ENCODE assay signal across 9 cellular contexts in the genomic region with DNA sequence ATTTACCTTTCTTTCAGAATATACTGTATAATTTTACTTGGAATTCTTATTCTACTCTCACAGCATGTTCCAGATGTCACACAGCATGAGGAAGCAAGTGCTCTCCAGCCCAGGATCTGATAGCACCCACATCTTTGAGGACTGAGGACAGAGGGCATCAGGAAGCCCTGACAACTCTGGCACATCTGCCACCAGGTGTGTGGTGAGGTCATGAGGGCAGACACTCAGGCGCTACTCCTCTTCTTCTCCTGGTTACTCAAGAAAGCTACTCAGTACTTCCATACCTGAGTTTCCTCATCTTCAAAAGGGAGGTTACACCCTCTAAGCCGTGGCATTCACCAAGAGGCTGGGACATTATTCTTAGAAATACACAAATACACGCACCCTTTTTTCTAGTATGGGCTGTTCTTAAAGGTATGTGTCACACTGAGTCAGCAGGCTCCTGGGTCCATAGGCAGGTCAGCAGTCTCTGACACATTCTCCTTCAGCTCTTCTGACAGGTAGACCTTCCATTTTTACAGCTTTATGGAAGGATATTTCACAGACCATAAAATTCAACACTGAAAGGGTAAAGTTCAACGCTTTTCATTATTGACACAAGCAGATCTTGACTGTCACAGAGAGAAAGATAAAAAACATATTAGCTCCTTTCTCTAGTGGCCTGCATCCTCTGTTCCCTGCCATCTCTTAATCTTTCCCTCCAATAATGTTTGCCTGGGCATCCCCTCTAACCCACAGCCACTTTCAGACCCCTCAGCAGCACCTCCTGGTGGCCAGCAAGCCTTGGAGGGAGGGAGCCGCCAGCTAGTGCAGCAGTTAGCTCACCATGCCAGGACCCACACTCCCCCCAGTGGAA.
DNase-seq lines count a peak whose midpoint lies in the region; ATAC-seq and TF ChIP-seq lines count a peak whose summit lies in the region.
"Had no signal": no experiment of that assay in that cellular context is flagged by ENCODE, and none has a peak within 500 bp of the region (broad histone marks: within the 10 kb centered on the region; RNA-seq: fewer than 3 reads in every experiment).

No MANE protein-coding gene starts in this region.

- H3K27me3 ChIP-seq in PC-9 (ENCODE audit: insufficient read depth, low read depth) = no peaks in the 10 kb centered on the region

- DNase-seq in AG04449 (ENCODE audit: low read depth, low spot score) = no peak
- DNase-seq in GM20000 (ENCODE audit: low spot score) = peak; percentile 9
- DNase-seq in PC-9 = peak; percentile 66 to 98
- DNase-seq in MCF 10A (ENCODE audit: unreplicated experiment) = peak; percentile 68
- peak; percentile 88 for DNase-seq in iris pigment epithelial cell (ENCODE audit: low read depth)
- peak; percentile 17 to 25 for DNase-seq in stimulated activated CD4-positive, alpha-beta T cell treated with anti-CD3 and anti-CD28 coated beads, Interleukin-4, amount 100 ng/mL, for 48 hours (ENCODE audit: low read depth in 2 of 2)
- no peak for DNase-seq in NCI-H2107 (lab: John Stamatoyannopoulos, UW)

- peak overlapping the region; percentile 66 for H3K4me2 ChIP-seq in PC-9

- H3K27me3 Mint-ChIP-seq in MCF 10A (ENCODE audit: insufficient read depth, unreplicated experiment) = no peaks in the 10 kb centered on the region

- H4K20me1 ChIP-seq in PC-9 (ENCODE audit: insufficient read depth) = no peaks in the 10 kb centered on the region

- peak overlapping the region; percentile 67 for H3K27ac Mint-ChIP-seq in MCF 10A (ENCODE audit: low read depth, unreplicated experiment)
- H3K27ac Mint-ChIP-seq: memory B cell had no signal

- peaks cover 28% of the 10 kb centered on the region for H3K4me1 Mint-ChIP-seq in MCF 10A (ENCODE audit: insufficient read depth, unreplicated experiment)
- H3K4me1 Mint-ChIP-seq: memory B cell had no signal

- POLR2A ChIA-PET in AG04449 (lab: Yijun Ruan, JAX) = interaction anchor here (0.5 to 1.0 kb wide), 5 partner anchors 104 to 254 kb away, joined by 3 to 6 read pairs (median 4); no protein-coding TSS in a partner anchor
- POLR2A ChIA-PET in PC-9 (lab: Charles Lee; ENCODE audit: unreplicated experiment) = interaction anchor here (0.5 to 1.2 kb wide), 8 partner anchors 8 to 184 kb away, joined by 3 to 9 read pairs (median 6); no protein-coding TSS in a partner anchor
- POLR2A ChIA-PET in MCF 10A (lab: Yijun Ruan, JAX) = interaction anchor here (0.5 to 5.1 kb wide), 15 partner anchors 9 to 645 kb away, joined by 3 to 59 read pairs (median 4); a partner anchor contains a TSS

- no peaks in the 10 kb centered on the region for H3K9me3 ChIP-seq in PC-9 (ENCODE audit: insufficient read depth, low read depth)

- CTCF ChIA-PET in AG04449 (lab: Yijun Ruan, JAX) (interaction anchor here (0.6 to 6.1 kb wide), 58 partner anchors 9 to 343 kb away, joined by 3 to 133 read pairs (median 5); a partner anchor contains a TSS), PC-9 (lab: Charles Lee) (interaction anchor here (0.6 to 2.6 kb wide), 6 partner anchors 12 to 189 kb away, joined by 3 to 13 read pairs (median 4); no protein-coding TSS in a partner anchor), MCF 10A (lab: Yijun Ruan, JAX) (interaction anchor here (0.6 to 3.5 kb wide), 35 partner anchors 9 to 356 kb away, joined by 3 to 27 read pairs (median 4); no protein-coding TSS in a partner anchor)

- TF ChIP-seq CTCF in AG04449 (IDR thresholded peaks at IDR 0.05; ENCODE audit: insufficient read depth, low read length, missing control alignments) (peak; percentile 90), GM20000 (IDR thresholded peaks at IDR 0.05; ENCODE audit: extremely low read depth, missing control alignments) (peak; percentile 50), PC-9 (conservative IDR thresholded peaks at IDR 0.05) (peak; percentile 73), MCF 10A (IDR thresholded peaks at IDR 0.05; ENCODE audit: unreplicated experiment) (peak; percentile 70)

- H3K9me2 ChIP-seq in PC-9 (ENCODE audit: insufficient read depth) = no peaks in the 10 kb centered on the region

- H3K36me3 Mint-ChIP-seq in MCF 10A (ENCODE audit: insufficient read depth, unreplicated experiment) = no peaks in the 10 kb centered on the region
- H3K36me3 Mint-ChIP-seq: memory B cell had no signal

- H3K4me3 ChIP-seq in AG04449 (ENCODE audit: low read depth, low read length) (no peak overlapping the region), PC-9 (peak overlapping the region; percentile 28; the same call in 1 of the 2 replicates)

- BruUV-seq in PC-9 (replicated peaks; lab: Mats Ljungman, UMichigan) = TSS peak; percentile 79
- BruUV-seq in MCF 10A (replicated peaks; lab: Mats Ljungman, UMichigan) = TSS peak; percentile 93

- H2AFZ ChIP-seq in PC-9 = no peak overlapping the region

- H3K4me3 Mint-ChIP-seq in MCF 10A (ENCODE audit: unreplicated experiment) = no peak overlapping the region
- H3K4me3 Mint-ChIP-seq: memory B cell had no signal

- intact Hi-C loops in PC-9 (cut with micrococcal nuclease; ENCODE audit: unreplicated experiment) = loop anchor here (1.0 to 2.0 kb wide), 4 partner anchors 9 to 255 kb away; a partner anchor contains a TSS
- intact Hi-C loops in MCF 10A (cut with micrococcal nuclease) = loop anchor here (1.0 to 2.0 kb wide), 2 partner anchors 104 to 177 kb away; no protein-coding TSS in a partner anchor

- peaks cover 66% of the 10 kb centered on the region for H3K4me1 ChIP-seq in PC-9 (replicated peaks; ENCODE audit: insufficient read depth)

- H3K79me2 ChIP-seq in PC-9 (ENCODE audit: low read depth) = no peaks in the 10 kb centered on the region

- no peaks in the 10 kb centered on the region for H3K9me3 Mint-ChIP-seq in MCF 10A (ENCODE audit: unreplicated experiment)
- H3K9me3 Mint-ChIP-seq: memory B cell had no signal

- no peaks in the 10 kb centered on the region for H3K36me3 ChIP-seq in PC-9 (ENCODE audit: low read depth)

- peaks cover 42% of the 10 kb centered on the region for H3F3A ChIP-seq in PC-9 (ENCODE audit: insufficient read depth, low read depth)

- H3K27ac ChIP-seq in PC-9 = peak overlapping the region; percentile 97

- ATAC-seq in HG03565 (IDR thresholded peaks at IDR 0.05; ENCODE audit: unreplicated experiment) = no peak

Comparison
In these comparisons a context has a peak if more than half of its experiments do, and no peak if none do; other contexts are left out.
1. DNase-seq: peak in GM20000 (single experiment), PC-9 (2 of 2), MCF 10A (single experiment), iris pigment epithelial cell (single experiment) and stimulated activated CD4-positive, alpha-beta T cell treated with anti-CD3 and anti-CD28 coated beads, Interleukin-4, amount 100 ng/mL, for 48 hours (2 of 2); none in AG04449 (single experiment) and NCI-H2107 (single experiment).
2. Peak in every context shown above with its lines, with median percentiles within 50 percentile points of each other: CTCF ChIP-seq.